19 cellular contexts compared by ENCODE assay signal in the genomic region with DNA sequence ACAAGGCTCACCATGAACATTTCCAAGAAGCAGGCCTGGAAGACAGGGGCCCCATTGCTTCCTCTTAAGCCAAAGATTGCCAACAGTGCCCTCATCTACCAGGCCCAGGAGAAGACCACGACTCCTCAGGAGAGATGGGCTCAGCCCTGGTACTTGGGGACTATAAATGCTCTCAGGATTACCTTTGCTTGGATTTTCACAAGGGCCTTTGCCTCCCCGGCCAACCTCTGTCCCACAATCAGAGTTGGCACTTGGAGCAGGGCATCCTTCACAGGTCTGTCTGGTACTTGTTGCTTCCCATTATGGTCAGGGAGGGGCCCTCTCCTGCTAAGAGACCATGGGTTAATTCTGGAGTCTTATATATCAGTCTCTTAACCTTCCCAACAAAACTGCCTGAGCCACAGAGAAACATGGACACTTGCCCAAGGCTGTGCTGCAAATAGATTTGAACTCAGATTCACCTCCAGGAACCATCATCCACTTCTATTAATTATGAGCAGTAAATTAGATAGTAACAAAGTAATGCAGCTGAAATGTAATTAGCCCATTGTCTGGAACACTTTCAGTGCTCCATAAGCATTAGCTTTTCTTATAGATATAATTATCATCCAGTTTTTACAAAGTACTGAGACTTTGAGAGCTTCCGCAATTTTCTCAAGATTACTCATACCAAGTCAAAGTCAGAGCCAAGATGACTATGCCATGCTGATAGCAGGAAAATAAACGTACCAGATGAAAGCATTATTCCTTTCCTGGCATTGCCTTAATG. TPM values are rescaled to one million over a fixed set of nuclear protein-coding genes. Genes with fewer than 3 reads are reported as not detected.
A peak's percentile ranks its signal among the peaks of the same experiment; 100 is the strongest.
DNase-seq lines count a peak whose midpoint lies in the region; ATAC-seq and TF ChIP-seq lines count a peak whose summit lies in the region.
"Had no signal": no experiment of that assay in that cellular context is flagged by ENCODE, and none has a peak within 500 bp of the region (broad histone marks: within the 10 kb centered on the region; RNA-seq: fewer than 3 reads in every experiment).

No MANE protein-coding gene starts in this region.

- no peak overlapping the region for H3K4me3 ChIP-seq in cardiac fibroblast (replicated peaks in 1 of 2; ENCODE audit: low read depth in 2 of 2, low read length in 2 of 2)
- H3K4me3 ChIP-seq in MM.1S (ENCODE audit: low read length) = no peak overlapping the region
- H3K4me3 ChIP-seq: dorsolateral prefrontal cortex, Peyer's patch, psoas muscle had no signal

- no peaks in the 10 kb centered on the region for H3K9me3 ChIP-seq in MM.1S (replicated peaks; ENCODE audit: insufficient read depth, low read length)
- H3K9me3 ChIP-seq: Peyer's patch, psoas muscle had no signal

- no peaks in the 10 kb centered on the region for H3K79me2 ChIP-seq in MM.1S (ENCODE audit: low read length)

- no peaks in the 10 kb centered on the region for H3K27me3 ChIP-seq in MM.1S (replicated peaks; ENCODE audit: insufficient read depth, low read length)
- H3K27me3 ChIP-seq: dorsolateral prefrontal cortex, Peyer's patch had no signal

- H3K27ac Mint-ChIP-seq in activated CD8-positive, alpha-beta T cell treated with anti-CD3 and anti-CD28 coated beads, Interleukin-2, amount 10 ng/mL, durations not matched to agents 7 days and 5 days = no peak overlapping the region

- DNase-seq in COR-L47 (lab: John Stamatoyannopoulos, UW) = peak; percentile 61
- peak; percentile 63 for DNase-seq in NCI-H226
- DNase-seq in cardiac fibroblast (ENCODE audit: low read depth in 2 of 2) = peak; percentile 51 to 62
- DNase-seq in omental fat pad (ENCODE audit: low spot score) = no peak
- no peak for DNase-seq in activated CD8-positive, alpha-beta T cell treated with anti-CD3 and anti-CD28 coated beads, Interleukin-2, amount 10 ng/mL, durations not matched to agents 7 days and 5 days
- DNase-seq in MM.1S = no peak
- DNase-seq: activated T-cell treated with anti-CD3 and anti-CD28 coated beads, Interleukin-2, amount 50 U/mL, for 1 hour; DMS79 treated with DMSO at 0.1 percent for 48 hours; dorsolateral prefrontal cortex; Peyer's patch; psoas muscle; T-helper 1 cell had no signal

- no peaks in the 10 kb centered on the region for H3K4me1 ChIP-seq in MM.1S (ENCODE audit: low read length)

- H3K36me3 Mint-ChIP-seq in activated CD8-positive, alpha-beta T cell treated with anti-CD3 and anti-CD28 coated beads, Interleukin-2, amount 10 ng/mL, durations not matched to agents 7 days and 5 days (ENCODE audit: low read depth) = no peaks in the 10 kb centered on the region

- no peak overlapping the region for H3K9ac ChIP-seq in MM.1S (ENCODE audit: low read length)

- H3F3A ChIP-seq in MM.1S (ENCODE audit: insufficient read depth, low read length) = no peaks in the 10 kb centered on the region

- H3K36me3 ChIP-seq in MM.1S (replicated peaks; ENCODE audit: insufficient read depth, low read length) = no peaks in the 10 kb centered on the region
- H3K36me3 ChIP-seq: Peyer's patch had no signal

- H4K20me1 ChIP-seq in MM.1S (ENCODE audit: insufficient read depth, low read length) = no peaks in the 10 kb centered on the region

- H3K27ac ChIP-seq in MM.1S (ENCODE audit: low read length) = no peak overlapping the region
- H3K27ac ChIP-seq: HL-60, psoas muscle had no signal

- no peak overlapping the region for H3K4me3 Mint-ChIP-seq in activated CD8-positive, alpha-beta T cell treated with anti-CD3 and anti-CD28 coated beads, Interleukin-2, amount 10 ng/mL, durations not matched to agents 7 days and 5 days

- ATAC-seq in omental fat pad (ENCODE audit: low FRiP score) (peak; percentile 50), GM18870 (IDR thresholded peaks at IDR 0.05; ENCODE audit: unreplicated experiment) (no peak), GM21717 (IDR thresholded peaks at IDR 0.05; ENCODE audit: unreplicated experiment) (no peak)
- no peak for ATAC-seq in activated CD8-positive, alpha-beta T cell treated with anti-CD3 and anti-CD28 coated beads, Interleukin-2, amount 10 ng/mL, durations not matched to agents 7 days and 5 days
- ATAC-seq: activated CD4-positive, CD25-positive, alpha-beta regulatory T cell treated with anti-CD3 and anti-CD28 coated beads, Interleukin-2, amount 50 U/mL, for 24 hours; psoas muscle had no signal

- no peak overlapping the region for H2AFZ ChIP-seq in MM.1S (ENCODE audit: low read length)

- H3K9me3 Mint-ChIP-seq in activated CD8-positive, alpha-beta T cell treated with anti-CD3 and anti-CD28 coated beads, Interleukin-2, amount 10 ng/mL, durations not matched to agents 7 days and 5 days (ENCODE audit: insufficient read depth) = no peaks in the 10 kb centered on the region

- CTCF ChIA-PET in activated CD8-positive, alpha-beta T cell treated with anti-CD3 and anti-CD28 coated beads, Interleukin-2, amount 10 ng/mL, durations not matched to agents 7 days and 5 days (lab: Charles Lee) = interaction anchor here (2.8 kb wide), 1 partner anchor 90 kb away, joined by 7 read pairs; no protein-coding TSS in a partner anchor

- peaks cover 6% of the 10 kb centered on the region for H3K27me3 Mint-ChIP-seq in activated CD8-positive, alpha-beta T cell treated with anti-CD3 and anti-CD28 coated beads, Interleukin-2, amount 10 ng/mL, durations not matched to agents 7 days and 5 days (ENCODE audit: low read depth)

- H3K4me2 ChIP-seq in MM.1S (ENCODE audit: low read depth, low read length) = no peak overlapping the region

- H3K4me1 Mint-ChIP-seq in activated CD8-positive, alpha-beta T cell treated with anti-CD3 and anti-CD28 coated beads, Interleukin-2, amount 10 ng/mL, durations not matched to agents 7 days and 5 days (ENCODE audit: low read depth) = no peaks in the 10 kb centered on the region

- no peaks in the 10 kb centered on the region for H3K9me2 ChIP-seq in MM.1S (replicated peaks; ENCODE audit: insufficient read depth, low read length)

- TF ChIP-seq CTCF in cardiac fibroblast (IDR thresholded peaks at IDR 0.05; ENCODE audit: low read depth, low read length) (no peak), omental fat pad (IDR thresholded peaks at IDR 0.05) (no peak), MM.1S (IDR thresholded peaks at IDR 0.05; ENCODE audit: low read length) (no peak)

- POLR2A ChIA-PET in activated CD8-positive, alpha-beta T cell treated with anti-CD3 and anti-CD28 coated beads, Interleukin-2, amount 10 ng/mL, durations not matched to agents 7 days and 5 days (lab: Charles Lee) = no interaction called here

RNA-seq across cellular contexts. Expression of gene POU2AF3, which starts 33.5 kb away (rescaled TPM):
- 1 to 10 TPM in 1 of 4 donors, under 1 TPM in 2, not detected in 1; 0.50 to 4.7 (median 0.84) TPM for total RNA-seq in omental fat pad
- not detected for total RNA-seq in activated CD8-positive, alpha-beta T cell treated with anti-CD3 and anti-CD28 coated beads, Interleukin-2, amount 10 ng/mL, durations not matched to agents 7 days and 5 days
- total RNA-seq: glomerular endothelial cell had no signal

RNA-seq across cellular contexts. Expression of gene POU2AF1, which starts 47.2 kb away (rescaled TPM):
- total RNA-seq in omental fat pad = 1 to 10 TPM in 2 of 4 donors, under 1 TPM in 1, not detected in 1; 0.69 to 2.2 (median 1.9) TPM
- total RNA-seq in activated CD8-positive, alpha-beta T cell treated with anti-CD3 and anti-CD28 coated beads, Interleukin-2, amount 10 ng/mL, durations not matched to agents 7 days and 5 days = 1 to 10 TPM; 1.7 to 2.4 TPM
- total RNA-seq: glomerular endothelial cell, kidney epithelial cell, NCI-H460 had no signal

Comparison
In these comparisons a context has a peak if more than half of its experiments do, and no peak if none do; other contexts are left out.
1. DNase-seq: peak in COR-L47 (single experiment), NCI-H226 (single experiment) and cardiac fibroblast (2 of 2); none in omental fat pad (single experiment), activated CD8-positive, alpha-beta T cell treated with anti-CD3 and anti-CD28 coated beads, Interleukin-2, amount 10 ng/mL, durations not matched to agents 7 days and 5 days (single experiment) and MM.1S (single experiment).